Comparison of ENCODE assay signal across 10 cellular contexts in the genomic region with DNA sequence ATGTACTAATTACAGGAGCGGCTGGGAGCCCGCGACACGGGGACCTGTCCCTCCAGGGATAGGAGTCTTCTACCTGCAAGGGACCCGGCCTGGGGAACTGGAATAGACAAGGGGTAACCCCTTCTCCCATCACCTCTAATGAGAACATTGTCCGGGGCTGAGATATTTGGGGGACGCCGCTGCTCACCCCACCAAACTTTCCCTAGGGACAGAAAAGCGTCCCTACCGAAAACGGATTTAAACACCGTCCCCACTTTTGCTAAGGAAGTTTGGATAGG. TPM values are rescaled to one million over a fixed set of nuclear protein-coding genes. Genes with fewer than 3 reads are reported as not detected.
DNase-seq lines count a peak whose midpoint lies in the region; ATAC-seq and TF ChIP-seq lines count a peak whose summit lies in the region.
"Had no signal": no experiment of that assay in that cellular context is flagged by ENCODE, and none has a peak within 500 bp of the region (broad histone marks: within the 10 kb centered on the region; RNA-seq: fewer than 3 reads in every experiment).

No MANE protein-coding gene starts in this region.

- H3K4me2 ChIP-seq in IMR-90 (ENCODE audit: low read depth, low read length) (peak overlapping the region; percentile 91), mesendoderm (ENCODE audit: low read length) (peak overlapping the region; percentile 11)

- no peak overlapping the region for H3K9ac ChIP-seq in IMR-90 (ENCODE audit: low read depth, low read length)
- H3K9ac ChIP-seq in duodenal mucosa (ENCODE audit: low read depth in 1 of 2, low read length in 2 of 2) = peak overlapping the region; percentile 12 to 41
- H3K9ac ChIP-seq in mesendoderm (ENCODE audit: low read length) = no peak overlapping the region
- no peak overlapping the region for H3K9ac ChIP-seq in subcutaneous abdominal adipose tissue (ENCODE audit: low read length in 5 of 5)

- H3K18ac ChIP-seq in IMR-90 (ENCODE audit: low read depth, low read length) (no peak overlapping the region), mesendoderm (ENCODE audit: low read length) (no peak overlapping the region)

- dilution Hi-C loops in IMR-90 (cut with HindIII; ENCODE audit: low sequenced_read_pairs, unreplicated experiment) = no loop called here

- H3K56ac ChIP-seq in IMR-90 (ENCODE audit: extremely low read depth, insufficient read depth, low read length) = no peak overlapping the region
- no peak overlapping the region for H3K56ac ChIP-seq in mesendoderm (ENCODE audit: low read length)

- peak overlapping the region; percentile 64; the same call in 1 of the 2 replicates for H3K23ac ChIP-seq in IMR-90 (ENCODE audit: low read depth, low read length)
- H3K23ac ChIP-seq in mesendoderm (ENCODE audit: low read length) = no peak overlapping the region

- H2AFZ ChIP-seq in IMR-90 (replicated peaks; ENCODE audit: low read length, poor library complexity) = peak overlapping the region; percentile 89

- H4K5ac ChIP-seq in IMR-90 (ENCODE audit: low read depth, low read length) = no peak overlapping the region
- H4K5ac ChIP-seq in mesendoderm (ENCODE audit: low read length) = no peak overlapping the region

- ATAC-seq in IMR-90 (ENCODE audit: low read depth) (no peak), HG03460 (IDR thresholded peaks at IDR 0.05; ENCODE audit: unreplicated experiment) (no peak), HG02571 (IDR thresholded peaks at IDR 0.05; ENCODE audit: unreplicated experiment) (no peak)
- ATAC-seq: activated T-cell treated with anti-CD3 and anti-CD28 coated beads, Interleukin-2, amount 50 U/mL, for 4 hours; Panc1 had no signal

- H3K79me2 ChIP-seq in mesendoderm (ENCODE audit: control insufficient read depth, insufficient read depth, low read length) = no peaks in the 10 kb centered on the region

- WGBS in IMR-90 (ENCODE audit: extremely low coverage in 2 of 2, insufficient read length in 1 of 2), 2 experiments = no CpG with 5 or more reads among the region's 12 CpGs
- WGBS in mesendoderm (ENCODE audit: extremely low coverage, insufficient coverage, low lambda C conversion rate) = no CpG with 5 or more reads among the region's 12 CpGs

- no TSS peak for BruUV-seq in IMR-90 (replicated peaks; lab: Mats Ljungman, UMichigan)

- no peak for TF ChIP-seq POLR2A in IMR-90 (IDR thresholded peaks at IDR 0.05; ENCODE audit: low read depth, low read length)

- H4K91ac ChIP-seq in IMR-90 (ENCODE audit: insufficient read depth, low read depth, low read length) = no peak overlapping the region

- in situ Hi-C loops in IMR-90 (cut with MboI; ENCODE audit: low sequenced_read_pairs) = loop anchor here (10.0 kb wide), 3 partner anchors 653 to 1353 kb away; no protein-coding TSS in a partner anchor

- peaks cover 0 to 4% of the 10 kb centered on the region in 2 experiments; a peak in 1 of 4 replicates for H3K79me1 ChIP-seq in IMR-90 (ENCODE audit: low read depth in 1 of 2, low read length in 2 of 2)
- no peaks in the 10 kb centered on the region for H3K79me1 ChIP-seq in mesendoderm (ENCODE audit: low read length)

- H3K4me1 ChIP-seq in IMR-90 (ENCODE audit: control insufficient read depth, insufficient read depth, low read length) = peaks cover 6% of the 10 kb centered on the region
- H3K4me1 ChIP-seq in duodenal mucosa (ENCODE audit: control insufficient read depth in 1 of 2, insufficient read depth in 2 of 2, low read length in 2 of 2) = peaks cover 8 to 21% of the 10 kb centered on the region in 2 donors
- peaks cover 7% of the 10 kb centered on the region for H3K4me1 ChIP-seq in mesendoderm (ENCODE audit: control insufficient read depth, low read depth, low read length)
- peaks cover 0 to 47% (median 39%) of the 10 kb centered on the region in 5 donors for H3K4me1 ChIP-seq in subcutaneous abdominal adipose tissue (ENCODE audit: control insufficient read depth in 5 of 5, insufficient read depth in 5 of 5, low read length in 5 of 5)

- H3K9me3 ChIP-seq in IMR-90 (ENCODE audit: control insufficient read depth, insufficient read depth, low read length) (no peaks in the 10 kb centered on the region), duodenal mucosa (ENCODE audit: control insufficient read depth in 1 of 2, low read length in 2 of 2) (no peaks in the 10 kb centered on the region), subcutaneous abdominal adipose tissue (ENCODE audit: control insufficient read depth in 5 of 5, low read length in 5 of 5) (no peaks in the 10 kb centered on the region)

- H3K27ac ChIP-seq in IMR-90 (ENCODE audit: insufficient read depth, low read length) = no peak overlapping the region; the same call in 1 of the 2 replicates
- H3K27ac ChIP-seq in duodenal mucosa (ENCODE audit: low read depth, low read length) = no peak overlapping the region
- H3K27ac ChIP-seq in mesendoderm (ENCODE audit: low read depth, low read length) = no peak overlapping the region
- no peak overlapping the region for H3K27ac ChIP-seq in subcutaneous abdominal adipose tissue (ENCODE audit: low read depth, low read length)

- no peak for TF ChIP-seq RAD21 in IMR-90 (IDR thresholded peaks at IDR 0.05; ENCODE audit: low read length)

- H4K8ac ChIP-seq in IMR-90 (ENCODE audit: low read depth in 2 of 2, low read length in 2 of 2) = peak overlapping the region in 1 of 2 experiments; percentile 2; a peak in 1 of 4 replicates
- H4K8ac ChIP-seq in mesendoderm (ENCODE audit: low read depth, low read length) = no peak overlapping the region

- TF ChIP-seq CTCF in IMR-90 (conservative IDR thresholded peaks at IDR 0.05; ENCODE audit: low read depth, low read length) = no peak

- H2BK15ac ChIP-seq in IMR-90 (ENCODE audit: low read depth, low read length) (no peak overlapping the region), mesendoderm (replicated peaks; ENCODE audit: low read depth) (no peak overlapping the region)

- H2BK5ac ChIP-seq in IMR-90 (ENCODE audit: low read depth, low read length, poor library complexity, severe bottlenecking) (no peak overlapping the region), mesendoderm (ENCODE audit: low read length) (no peak overlapping the region)

- POLR2A ChIA-PET in IMR-90 (lab: Charles Lee; ENCODE audit: unreplicated experiment) = interaction anchor here (0.5 kb wide), 1 partner anchor 1211 kb away, joined by 12 read pairs; no protein-coding TSS in a partner anchor

- no peak overlapping the region for H3K14ac ChIP-seq in IMR-90 (replicated peaks; ENCODE audit: low read depth, low read length)

- peaks cover 5% of the 10 kb centered on the region; the same call in 1 of the 2 replicates for H4K20me1 ChIP-seq in IMR-90 (ENCODE audit: insufficient read depth, low read length)

- CTCF ChIA-PET in IMR-90 (lab: Yijun Ruan, JAX) = interaction anchor here (1.2 kb wide), 1 partner anchor 1350 kb away, joined by 5 read pairs; no protein-coding TSS in a partner anchor

- no peak overlapping the region for H2BK20ac ChIP-seq in IMR-90 (ENCODE audit: low read depth, low read length)

- DNase-seq in IMR-90 (no peak), mesendoderm (no peak)
- no peak for DNase-seq in activated CD4-positive, alpha-beta T cell treated with anti-CD3 and anti-CD28 coated beads for 1 hour
- DNase-seq: activated T-cell treated with anti-CD3 and anti-CD28 coated beads, Interleukin-2, amount 50 U/mL, for 4 hours; KG1 had no signal

- H3K9me1 ChIP-seq in IMR-90 (ENCODE audit: insufficient read depth, low read length) = no peaks in the 10 kb centered on the region

- peak overlapping the region; percentile 67 for H2AK9ac ChIP-seq in IMR-90 (replicated peaks; ENCODE audit: low read depth, low read length, poor library complexity)

- no peak overlapping the region for H2BK120ac ChIP-seq in IMR-90 (ENCODE audit: low read depth, low read length)
- no peak overlapping the region for H2BK120ac ChIP-seq in mesendoderm (ENCODE audit: low read depth, low read length)

- intact Hi-C loops in IMR-90 (cut with micrococcal nuclease) = loop anchor here (5.0 kb wide), 1 partner anchor 465 kb away; no protein-coding TSS in a partner anchor

- H3K27me3 ChIP-seq in IMR-90 (ENCODE audit: control insufficient read depth, insufficient read depth, low read length) (peaks cover 11% of the 10 kb centered on the region; the same call in 1 of the 2 replicates), duodenal mucosa (ENCODE audit: control insufficient read depth in 1 of 2, insufficient read depth in 2 of 2, low read length in 2 of 2) (peaks cover 37 to 48% of the 10 kb centered on the region in 2 donors), mesendoderm (ENCODE audit: insufficient read depth, low read length, poor library complexity) (peaks cover 29% of the 10 kb centered on the region), subcutaneous abdominal adipose tissue (ENCODE audit: control insufficient read depth in 5 of 5, insufficient read depth in 4 of 5, low read length in 5 of 5) (peaks cover 32 to 55% (median 47%) of the 10 kb centered on the region in 5 donors)

- no peak overlapping the region for H2AK5ac ChIP-seq in IMR-90 (ENCODE audit: low read depth, low read length)
- no peak overlapping the region for H2AK5ac ChIP-seq in mesendoderm (ENCODE audit: low read length)

- H3K4ac ChIP-seq in IMR-90 (ENCODE audit: low read depth, low read length) (peak overlapping the region; percentile 7; the same call in 1 of the 2 replicates), mesendoderm (ENCODE audit: low read depth, low read length) (no peak overlapping the region)

- H3K36me3 ChIP-seq in IMR-90 (ENCODE audit: control insufficient read depth, insufficient read depth, low read length) (no peaks in the 10 kb centered on the region), duodenal mucosa (ENCODE audit: control insufficient read depth in 1 of 2, insufficient read depth in 2 of 2, low read length in 2 of 2) (no peaks in the 10 kb centered on the region), mesendoderm (ENCODE audit: control insufficient read depth, insufficient read depth, low read length) (no peaks in the 10 kb centered on the region), subcutaneous abdominal adipose tissue (ENCODE audit: control insufficient read depth in 5 of 5, insufficient read depth in 5 of 5, low read length in 5 of 5) (no peaks in the 10 kb centered on the region)

- H3K4me3 ChIP-seq in IMR-90 (ENCODE audit: insufficient read depth, low read depth, low read length) = peak overlapping the region; percentile 47
- H3K4me3 ChIP-seq in duodenal mucosa (ENCODE audit: low read depth in 1 of 2, low read length in 2 of 2) = peak overlapping the region; percentile 49 to 70
- H3K4me3 ChIP-seq in mesendoderm (ENCODE audit: low read length) = no peak overlapping the region
- peak overlapping the region; percentile 41 to 77 (median 52) for H3K4me3 ChIP-seq in subcutaneous abdominal adipose tissue (ENCODE audit: low read depth in 1 of 5, low read length in 5 of 5)

TF ChIP-seq in IMR-90, 13 proteins besides CTCF, POLR2A, EP300 and RAD21 (continues in another document):
- TF ChIP-seq CEBPB (IDR thresholded peaks at IDR 0.05; ENCODE audit: low read depth, low read length) (no peak), RCOR1 (IDR thresholded peaks at IDR 0.05; ENCODE audit: insufficient replicate concordance, low read length) (no peak), NFE2L2 (IDR thresholded peaks at IDR 0.05; ENCODE audit: low read depth, low read length) (no peak)

RNA-seq across cellular contexts. Expression of a gene that starts 3.4 kb away (rescaled TPM):
- total RNA-seq in IMR-90 (2012; rRNA removed) = 4.1 and 8.3 TPM in 2 replicates
- polyA plus RNA-seq in IMR-90 (2012; rRNA removed) = 12.7 and 17.6 TPM in 2 replicates
- 12.5 and 21.1 TPM in 2 replicates for polyA plus RNA-seq in IMR-90 (2012; cell fraction: cytosol; rRNA removed)
- 31.6 and 43.9 TPM in 2 replicates for polyA plus RNA-seq in IMR-90 (2012; cell fraction: nucleus; rRNA removed; ENCODE audit: low replicate concordance)
- 2.4 TPM for polyA plus RNA-seq in mesendoderm (2013, experiment 1 of 2)
- 2.4 TPM for polyA plus RNA-seq in mesendoderm (2013, experiment 2 of 2)

Comparison
In these comparisons a context has a peak if more than half of its experiments do, and no peak if none do; other contexts are left out.
1. H3K9ac ChIP-seq: peak in duodenal mucosa (2 of 2); none in IMR-90 (single experiment), mesendoderm (single experiment) and subcutaneous abdominal adipose tissue (0 of 5).